Comparison of ENCODE assay signal across 19 cellular contexts in genomic region chr9:109861918-109862317, GRCh38.
DNase-seq lines count a peak whose midpoint lies in the region; ATAC-seq and TF ChIP-seq lines count a peak whose summit lies in the region.
"Had no signal": no experiment of that assay in that cellular context is flagged by ENCODE, and none has a peak within 500 bp of the region (broad histone marks: within the 10 kb centered on the region; RNA-seq: fewer than 3 reads in every experiment).

No MANE protein-coding gene starts in this region.

- ATAC-seq in right cardiac atrium (no peak), lower lobe of right lung (peak in 1 of 2 donors; percentile 31)
- ATAC-seq: activated CD8-positive, alpha-beta T cell treated with anti-CD3 and anti-CD28 coated beads for 36 hours; foreskin keratinocyte; stimulated activated naive CD8-positive, alpha-beta T cell treated with anti-CD3 and anti-CD28 coated beads, Interleukin-15, amount 100 ng/mL, for 72 hours had no signal

- H3K27ac ChIP-seq in left ventricle myocardium inferior (replicated peaks) (peak overlapping the region; percentile 88), right cardiac atrium (ENCODE audit: low read length) (no peak overlapping the region), lower lobe of right lung (peak overlapping the region; percentile 18), colonic mucosa (no peak overlapping the region)
- H3K27ac ChIP-seq: foreskin keratinocyte, hepatocyte, neutrophil had no signal

- intact Hi-C loops in left ventricle myocardium inferior (cut with micrococcal nuclease) = no loop called here
- intact Hi-C loops in right cardiac atrium (cut with DNase I) = no loop called here
- intact Hi-C loops in lower lobe of right lung (cut with DNase I) = no loop called here
- intact Hi-C loops in colonic mucosa (cut with DNase I) = no loop called here

- H3K36me3 ChIP-seq in left ventricle myocardium inferior = no peaks in the 10 kb centered on the region
- no peaks in the 10 kb centered on the region for H3K36me3 ChIP-seq in lower lobe of right lung
- H3K36me3 ChIP-seq in colonic mucosa = no peaks in the 10 kb centered on the region
- H3K36me3 ChIP-seq: neutrophil had no signal

- H3K27me3 ChIP-seq in left ventricle myocardium inferior (ENCODE audit: low read depth) (no peaks in the 10 kb centered on the region), right cardiac atrium (ENCODE audit: control insufficient read depth, insufficient read depth) (no peaks in the 10 kb centered on the region), lower lobe of right lung (ENCODE audit: low read depth) (no peaks in the 10 kb centered on the region), colonic mucosa (no peaks in the 10 kb centered on the region)
- H3K27me3 ChIP-seq: hepatocyte had no signal

- H3K9me3 ChIP-seq in left ventricle myocardium inferior (replicated peaks) (no peaks in the 10 kb centered on the region), right cardiac atrium (ENCODE audit: control insufficient read depth, low read length) (no peaks in the 10 kb centered on the region), lower lobe of right lung (no peaks in the 10 kb centered on the region), colonic mucosa (no peaks in the 10 kb centered on the region)
- H3K9me3 ChIP-seq: neutrophil had no signal

- H3K9ac ChIP-seq in colonic mucosa (ENCODE audit: low read depth in 2 of 2, low read length in 2 of 2) = no peak overlapping the region

- H3K4me3 ChIP-seq in left ventricle myocardium inferior (no peak overlapping the region), right cardiac atrium (ENCODE audit: low read length) (no peak overlapping the region), cardiac fibroblast (replicated peaks in 1 of 2; ENCODE audit: low read depth in 2 of 2, low read length in 2 of 2) (no peak overlapping the region), lower lobe of right lung (no peak overlapping the region), colonic mucosa (no peak overlapping the region)
- H3K4me3 ChIP-seq: hepatocyte had no signal

- H3K4me1 ChIP-seq in left ventricle myocardium inferior (peaks cover 82% of the 10 kb centered on the region), right cardiac atrium (ENCODE audit: control insufficient read depth, insufficient read depth, low read length) (peaks cover 19% of the 10 kb centered on the region), lower lobe of right lung (peaks cover 7% of the 10 kb centered on the region), colonic mucosa (no peaks in the 10 kb centered on the region)
- H3K4me1 ChIP-seq: foreskin keratinocyte had no signal

- DNase-seq in left ventricle myocardium inferior (no peak), right cardiac atrium (no peak), cardiac fibroblast (ENCODE audit: low read depth in 2 of 2) (peak; percentile 17), lower lobe of right lung (no peak), NCI-H2227 (lab: John Stamatoyannopoulos, UW; ENCODE audit: unreplicated experiment) (no peak), colonic mucosa (no peak), NCI-H226 (no peak), NCI-H510A (lab: John Stamatoyannopoulos, UW) (no peak)
- DNase-seq: activated CD8-positive, alpha-beta T cell treated with anti-CD3 and anti-CD28 coated beads for 36 hours; activated gamma-delta T cell treated with Interleukin-2 at 50 U/mL for 16 hours; activated T-cell treated with anti-CD3 and anti-CD28 coated beads for 4 hours; foreskin keratinocyte; H7; NCI-H146; NCI-H526 treated with DMSO at 0.1 percent for 48 hours; stimulated activated naive CD8-positive, alpha-beta T cell treated with anti-CD3 and anti-CD28 coated beads, Interleukin-15, amount 100 ng/mL, for 72 hours; T1000 had no signal

- no peak for TF ChIP-seq CTCF in left ventricle myocardium inferior (IDR thresholded peaks at IDR 0.05; ENCODE audit: borderline replicate concordance)
- no peak for TF ChIP-seq CTCF in cardiac fibroblast (IDR thresholded peaks at IDR 0.05; ENCODE audit: low read depth, low read length)
- TF ChIP-seq CTCF in lower lobe of right lung (IDR thresholded peaks at IDR 0.05) = no peak
- no peak for TF ChIP-seq CTCF in colonic mucosa (IDR thresholded peaks at IDR 0.05)

Comparison
In these comparisons a context has a peak if more than half of its experiments do, and no peak if none do; other contexts are left out.
1. H3K27ac ChIP-seq: peak in left ventricle myocardium inferior (single experiment) and lower lobe of right lung (single experiment); none in right cardiac atrium (single experiment) and colonic mucosa (single experiment).
2. DNase-seq: peak in cardiac fibroblast (2 of 2); none in left ventricle myocardium inferior (single experiment), right cardiac atrium (0 of 3), lower lobe of right lung (single experiment), NCI-H2227 (single experiment), colonic mucosa (single experiment), NCI-H226 (single experiment) and NCI-H510A (single experiment).